Comparison of ENCODE assay signal across 2 cellular contexts in the genomic region with DNA sequence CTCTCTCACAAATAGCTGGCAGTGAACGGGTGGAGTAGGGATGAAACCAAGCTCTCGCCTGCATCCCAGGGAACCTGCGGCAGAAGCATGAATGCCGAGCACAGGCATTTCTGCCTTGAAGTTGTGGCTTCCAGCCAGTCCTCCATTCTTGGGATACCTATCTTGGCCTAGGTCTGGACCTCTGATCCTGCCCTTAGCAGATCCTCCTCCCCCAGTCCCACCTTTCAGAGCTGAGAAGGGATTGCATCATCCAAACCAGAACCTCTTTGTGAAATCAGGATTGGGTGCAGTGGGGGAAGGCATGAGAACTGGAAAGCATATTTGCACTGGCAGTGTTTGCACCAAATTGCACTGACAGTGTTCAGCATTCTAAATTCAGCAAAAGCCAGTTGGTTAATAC.
TF ChIP-seq lines count a peak whose summit lies in the region.

No MANE protein-coding gene starts in this region.

TF ChIP-seq in GM23338, 12 proteins besides CTCF, POLR2A, EP300 and RAD21 (continued from another document):
- TF ChIP-seq ZNF462 (CRISPR knock-in tag; IDR thresholded peaks at IDR 0.05) (no peak), JUNB (IDR thresholded peaks at IDR 0.05; ENCODE audit: unreplicated experiment) (no peak), NANOG (IDR thresholded peaks at IDR 0.05; ENCODE audit: borderline replicate concordance) (no peak), STAT1 (IDR thresholded peaks at IDR 0.05; ENCODE audit: unreplicated experiment) (no peak)
- TF ChIP-seq, protein P1, sequence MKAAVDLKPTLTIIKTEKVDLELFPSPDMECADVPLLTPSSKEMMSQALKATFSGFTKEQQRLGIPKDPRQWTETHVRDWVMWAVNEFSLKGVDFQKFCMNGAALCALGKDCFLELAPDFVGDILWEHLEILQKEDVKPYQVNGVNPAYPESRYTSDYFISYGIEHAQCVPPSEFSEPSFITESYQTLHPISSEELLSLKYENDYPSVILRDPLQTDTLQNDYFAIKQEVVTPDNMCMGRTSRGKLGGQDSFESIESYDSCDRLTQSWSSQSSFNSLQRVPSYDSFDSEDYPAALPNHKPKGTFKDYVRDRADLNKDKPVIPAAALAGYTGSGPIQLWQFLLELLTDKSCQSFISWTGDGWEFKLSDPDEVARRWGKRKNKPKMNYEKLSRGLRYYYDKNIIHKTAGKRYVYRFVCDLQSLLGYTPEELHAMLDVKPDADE (IDR thresholded peaks at IDR 0.05): no peak
- TF ChIP-seq, protein P2, sequence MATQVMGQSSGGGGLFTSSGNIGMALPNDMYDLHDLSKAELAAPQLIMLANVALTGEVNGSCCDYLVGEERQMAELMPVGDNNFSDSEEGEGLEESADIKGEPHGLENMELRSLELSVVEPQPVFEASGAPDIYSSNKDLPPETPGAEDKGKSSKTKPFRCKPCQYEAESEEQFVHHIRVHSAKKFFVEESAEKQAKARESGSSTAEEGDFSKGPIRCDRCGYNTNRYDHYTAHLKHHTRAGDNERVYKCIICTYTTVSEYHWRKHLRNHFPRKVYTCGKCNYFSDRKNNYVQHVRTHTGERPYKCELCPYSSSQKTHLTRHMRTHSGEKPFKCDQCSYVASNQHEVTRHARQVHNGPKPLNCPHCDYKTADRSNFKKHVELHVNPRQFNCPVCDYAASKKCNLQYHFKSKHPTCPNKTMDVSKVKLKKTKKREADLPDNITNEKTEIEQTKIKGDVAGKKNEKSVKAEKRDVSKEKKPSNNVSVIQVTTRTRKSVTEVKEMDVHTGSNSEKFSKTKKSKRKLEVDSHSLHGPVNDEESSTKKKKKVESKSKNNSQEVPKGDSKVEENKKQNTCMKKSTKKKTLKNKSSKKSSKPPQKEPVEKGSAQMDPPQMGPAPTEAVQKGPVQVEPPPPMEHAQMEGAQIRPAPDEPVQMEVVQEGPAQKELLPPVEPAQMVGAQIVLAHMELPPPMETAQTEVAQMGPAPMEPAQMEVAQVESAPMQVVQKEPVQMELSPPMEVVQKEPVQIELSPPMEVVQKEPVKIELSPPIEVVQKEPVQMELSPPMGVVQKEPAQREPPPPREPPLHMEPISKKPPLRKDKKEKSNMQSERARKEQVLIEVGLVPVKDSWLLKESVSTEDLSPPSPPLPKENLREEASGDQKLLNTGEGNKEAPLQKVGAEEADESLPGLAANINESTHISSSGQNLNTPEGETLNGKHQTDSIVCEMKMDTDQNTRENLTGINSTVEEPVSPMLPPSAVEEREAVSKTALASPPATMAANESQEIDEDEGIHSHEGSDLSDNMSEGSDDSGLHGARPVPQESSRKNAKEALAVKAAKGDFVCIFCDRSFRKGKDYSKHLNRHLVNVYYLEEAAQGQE (IDR thresholded peaks at IDR 0.05; ENCODE audit: unreplicated experiment): no peak

TF ChIP-seq in liver, 16 proteins besides CTCF, POLR2A, EP300 and RAD21 (continued from another document):
- TF ChIP-seq, protein P2 (IDR thresholded peaks at IDR 0.05): peak; percentile 25
- no peak for TF ChIP-seq NR2F2 (IDR thresholded peaks at IDR 0.05)
- TF ChIP-seq YY1 (IDR thresholded peaks at IDR 0.05): peak; percentile 37
- TF ChIP-seq HNF4A (conservative IDR thresholded peaks at IDR 0.05): peak in 1 of 2 donors; percentile 43
TF ChIP-seq in liver: peak in this region for 8.
